ENCODE assay signal across 9 cellular contexts in genomic region chr2:20145497-20146193, GRCh38.
A peak's percentile ranks its signal among the peaks of the same experiment; 100 is the strongest.
DNase-seq lines count a peak whose midpoint lies in the region; ATAC-seq and TF ChIP-seq lines count a peak whose summit lies in the region.
"Had no signal": no experiment of that assay in that cellular context is flagged by ENCODE, and none has a peak within 500 bp of the region (broad histone marks: within the 10 kb centered on the region; RNA-seq: fewer than 3 reads in every experiment).

No MANE protein-coding gene starts in this region.

- DNase-seq in memory B cell (ENCODE audit: low spot score in 2 of 2) (no peak), erythroblast (lab: John Stamatoyannopoulos, UW) (no peak), SIG-M5 treated with dmso at 0.1 percent for 504 hours (lab: John Stamatoyannopoulos, UW; ENCODE audit: unreplicated experiment) (no peak), NCI-H510A treated with DMSO at 0.1 percent for 48 hours (lab: John Stamatoyannopoulos, UW) (no peak)
- no peak for DNase-seq in naive thymus-derived CD8-positive, alpha-beta T cell
- DNase-seq: head of caudate nucleus had no signal

- H3K27ac Mint-ChIP-seq in memory B cell = no peak overlapping the region
- no peak overlapping the region for H3K27ac Mint-ChIP-seq in naive thymus-derived CD8-positive, alpha-beta T cell

- ATAC-seq in GM18858 (IDR thresholded peaks at IDR 0.05; ENCODE audit: unreplicated experiment) = peak; percentile 86
- ATAC-seq in GM21390 (IDR thresholded peaks at IDR 0.05; ENCODE audit: unreplicated experiment) = peak; percentile 63
- ATAC-seq in HG03432 (IDR thresholded peaks at IDR 0.05; ENCODE audit: unreplicated experiment) = peak; percentile 90
- peak; percentile 44 for ATAC-seq in memory B cell (ENCODE audit: low read depth)
- no peak for ATAC-seq in naive thymus-derived CD8-positive, alpha-beta T cell

- peaks cover 18% of the 10 kb centered on the region for H3K27me3 Mint-ChIP-seq in memory B cell
- H3K27me3 Mint-ChIP-seq in naive thymus-derived CD8-positive, alpha-beta T cell = peaks cover 5 to 29% (median 19%) of the 10 kb centered on the region in 5 donors

- POLR2A ChIA-PET in naive thymus-derived CD8-positive, alpha-beta T cell (lab: Charles Lee) = no interaction called here

- no peak overlapping the region for H3K4me3 Mint-ChIP-seq in memory B cell
- no peak overlapping the region for H3K4me3 Mint-ChIP-seq in naive thymus-derived CD8-positive, alpha-beta T cell

- peaks cover 2% of the 10 kb centered on the region for H3K4me1 Mint-ChIP-seq in memory B cell
- H3K4me1 Mint-ChIP-seq in naive thymus-derived CD8-positive, alpha-beta T cell = no peaks in the 10 kb centered on the region

- TF ChIP-seq POLR2A in erythroblast (IDR thresholded peaks at IDR 0.05; ENCODE audit: low read length) = no peak

- H3K36me3 Mint-ChIP-seq in memory B cell = no peaks in the 10 kb centered on the region
- H3K36me3 Mint-ChIP-seq in naive thymus-derived CD8-positive, alpha-beta T cell = no peaks in the 10 kb centered on the region

- H3K9me3 Mint-ChIP-seq in memory B cell = peaks cover 3% of the 10 kb centered on the region
- peaks cover 0 to 3% (median 0%) of the 10 kb centered on the region in 9 donors for H3K9me3 Mint-ChIP-seq in naive thymus-derived CD8-positive, alpha-beta T cell

Comparison
In these comparisons a context has a peak if more than half of its experiments do, and no peak if none do; other contexts are left out.
1. ATAC-seq: peak in GM18858 (single experiment), GM21390 (single experiment), HG03432 (single experiment) and memory B cell (single experiment); none in naive thymus-derived CD8-positive, alpha-beta T cell (0 of 2).